10 cellular contexts compared by ENCODE assay signal in the genomic region with DNA sequence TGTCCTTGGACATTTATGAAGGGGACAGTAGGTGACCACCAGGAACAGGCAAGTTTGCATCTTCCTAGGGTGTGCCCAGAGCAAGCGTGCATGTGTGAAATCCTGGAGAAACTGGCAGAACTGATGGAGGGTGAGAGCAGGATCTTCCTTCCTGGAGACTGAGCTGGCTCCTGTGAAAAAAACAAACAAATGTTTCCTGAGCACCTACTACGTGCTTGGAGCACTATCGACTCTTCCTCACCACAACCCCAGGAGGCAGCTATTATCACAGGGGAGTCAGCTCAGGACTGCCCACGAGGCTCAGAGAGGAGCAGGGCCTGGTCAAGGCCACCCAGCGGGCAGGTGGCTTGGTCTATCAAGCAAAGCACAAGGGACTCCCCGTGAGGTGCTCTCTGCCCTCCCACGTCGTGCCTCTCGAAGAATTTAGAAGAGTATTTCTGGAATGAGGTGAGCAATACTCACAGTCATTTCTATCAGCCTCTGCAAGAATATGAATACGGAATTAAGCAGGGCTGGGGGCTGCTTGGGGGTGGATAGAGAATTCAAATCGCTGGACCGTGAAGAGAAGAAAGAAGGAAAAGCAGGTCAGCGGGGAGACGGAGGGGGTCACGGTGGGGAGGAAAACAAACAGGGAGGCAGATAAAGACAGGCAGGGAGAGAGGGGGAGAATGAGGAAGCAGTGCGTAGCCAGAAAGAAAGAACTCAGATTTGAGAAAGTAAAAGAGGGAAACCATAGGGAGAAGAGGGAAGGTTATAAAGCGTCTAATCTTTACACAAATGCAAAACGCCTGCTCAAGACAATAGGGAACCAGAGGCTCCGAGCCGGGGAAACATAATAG. TPM values are rescaled to one million over a fixed set of nuclear protein-coding genes. Genes with fewer than 3 reads are reported as not detected.
A peak's percentile ranks its signal among the peaks of the same experiment; 100 is the strongest.
DNase-seq lines count a peak whose midpoint lies in the region; ATAC-seq and TF ChIP-seq lines count a peak whose summit lies in the region.
"Had no signal": no experiment of that assay in that cellular context is flagged by ENCODE, and none has a peak within 500 bp of the region (broad histone marks: within the 10 kb centered on the region; RNA-seq: fewer than 3 reads in every experiment).

No MANE protein-coding gene starts in this region.

- H3K27ac Mint-ChIP-seq in CD14-positive monocyte (no peak overlapping the region), mesothelial cell of epicardium (peak overlapping the region; percentile 95)
- H3K27ac Mint-ChIP-seq in activated T-helper 2 cell treated with anti-CD3 and anti-CD28 coated beads, Interferon-gamma antibody, Interleukin-2, Interleukin-4, amounts not matched to agents 10 μg/mL and 5 μg/mL and 100 μg/mL, durations not matched to agents 14 hours and 24 hours and 36 hours, result peak overlapping the region; percentile 1

- H3K9me3 Mint-ChIP-seq in CD14-positive monocyte, result no peaks in the 10 kb centered on the region
- no peaks in the 10 kb centered on the region for H3K9me3 Mint-ChIP-seq in activated T-helper 2 cell treated with anti-CD3 and anti-CD28 coated beads, Interferon-gamma antibody, Interleukin-2, Interleukin-4, amounts not matched to agents 10 μg/mL and 5 μg/mL and 100 μg/mL, durations not matched to agents 14 hours and 24 hours and 36 hours
- no peaks in the 10 kb centered on the region for H3K9me3 Mint-ChIP-seq in mesothelial cell of epicardium

- TF ChIP-seq CTCF in CD14-positive monocyte (IDR thresholded peaks at IDR 0.05) (no peak), mesothelial cell of epicardium (IDR thresholded peaks at IDR 0.05; ENCODE audit: unreplicated experiment) (no peak)

- no peaks in the 10 kb centered on the region; the same call in 1 of the 2 replicates for H3K27me3 ChIP-seq in H7 (ENCODE audit: control insufficient read depth, insufficient read depth, low read length)

- no peaks in the 10 kb centered on the region for H3K36me3 Mint-ChIP-seq in CD14-positive monocyte
- no peaks in the 10 kb centered on the region for H3K36me3 Mint-ChIP-seq in activated T-helper 2 cell treated with anti-CD3 and anti-CD28 coated beads, Interferon-gamma antibody, Interleukin-2, Interleukin-4, amounts not matched to agents 10 μg/mL and 5 μg/mL and 100 μg/mL, durations not matched to agents 14 hours and 24 hours and 36 hours (ENCODE audit: low read depth)
- H3K36me3 Mint-ChIP-seq in mesothelial cell of epicardium, result no peaks in the 10 kb centered on the region

- ATAC-seq in HG02623 (IDR thresholded peaks at IDR 0.05; ENCODE audit: unreplicated experiment) (no peak), GM21423 (IDR thresholded peaks at IDR 0.05; ENCODE audit: unreplicated experiment) (no peak), HG02970 (IDR thresholded peaks at IDR 0.05; ENCODE audit: low FRiP score, unreplicated experiment) (no peak)

- peaks cover 12% of the 10 kb centered on the region for H3K4me1 Mint-ChIP-seq in CD14-positive monocyte
- H3K4me1 Mint-ChIP-seq in activated T-helper 2 cell treated with anti-CD3 and anti-CD28 coated beads, Interferon-gamma antibody, Interleukin-2, Interleukin-4, amounts not matched to agents 10 μg/mL and 5 μg/mL and 100 μg/mL, durations not matched to agents 14 hours and 24 hours and 36 hours (ENCODE audit: low read depth), result peaks cover 14% of the 10 kb centered on the region
- peaks cover 77% of the 10 kb centered on the region for H3K4me1 Mint-ChIP-seq in mesothelial cell of epicardium

- H3K36me3 ChIP-seq in H7 (replicated peaks; ENCODE audit: control insufficient read depth, insufficient read depth, low read length), result no peaks in the 10 kb centered on the region

- no peak for DNase-seq in CD14-positive monocyte (ENCODE audit: low spot score)
- peak; percentile 79 for DNase-seq in H7
- DNase-seq in activated T-helper 2 cell treated with anti-CD3 and anti-CD28 coated beads, Interferon-gamma antibody, Interleukin-2, Interleukin-4, amounts not matched to agents 10 μg/mL and 5 μg/mL and 100 μg/mL, durations not matched to agents 14 hours and 24 hours and 36 hours (ENCODE audit: low spot score), result no peak
- DNase-seq in mesothelial cell of epicardium (ENCODE audit: low spot score in 2 of 2, unreplicated experiment in 2 of 2), result no peak
- no peak for DNase-seq in HT-29 (ENCODE audit: low spot score)
- DNase-seq: naive B cell, NCI-H510A had no signal

- peak overlapping the region; percentile 34 to 72 for H3K4me3 Mint-ChIP-seq in CD14-positive monocyte
- H3K4me3 Mint-ChIP-seq in activated T-helper 2 cell treated with anti-CD3 and anti-CD28 coated beads, Interferon-gamma antibody, Interleukin-2, Interleukin-4, amounts not matched to agents 10 μg/mL and 5 μg/mL and 100 μg/mL, durations not matched to agents 14 hours and 24 hours and 36 hours (ENCODE audit: low read depth), result no peak overlapping the region
- peak overlapping the region; percentile 53 for H3K4me3 Mint-ChIP-seq in mesothelial cell of epicardium

- H3K4me3 ChIP-seq in H7 (ENCODE audit: insufficient read depth, low read depth, low read length), result no peak overlapping the region

- intact Hi-C loops in CD14-positive monocyte (cut with micrococcal nuclease), result no loop called here
- intact Hi-C loops in activated T-helper 2 cell treated with anti-CD3 and anti-CD28 coated beads, Interferon-gamma antibody, Interleukin-2, Interleukin-4, amounts not matched to agents 10 μg/mL and 5 μg/mL and 100 μg/mL, durations not matched to agents 14 hours and 24 hours and 36 hours (cut with micrococcal nuclease), result no loop called here

- H3K27me3 Mint-ChIP-seq in CD14-positive monocyte (ENCODE audit: low read depth in 3 of 3), result peaks cover 21 to 35% (median 31%) of the 10 kb centered on the region in 3 donors
- peaks cover 7% of the 10 kb centered on the region for H3K27me3 Mint-ChIP-seq in activated T-helper 2 cell treated with anti-CD3 and anti-CD28 coated beads, Interferon-gamma antibody, Interleukin-2, Interleukin-4, amounts not matched to agents 10 μg/mL and 5 μg/mL and 100 μg/mL, durations not matched to agents 14 hours and 24 hours and 36 hours (ENCODE audit: low read depth)
- no peaks in the 10 kb centered on the region for H3K27me3 Mint-ChIP-seq in mesothelial cell of epicardium (ENCODE audit: low read depth)

RNA-seq across cellular contexts. Expression of gene EDN2, which starts 1.8 kb away (rescaled TPM):
- polyA plus RNA-seq in CD14-positive monocyte, result not detected
- total RNA-seq in H7 (2014; rRNA removed; shearing (Covaris generic)), result 0.55 and 0.81 TPM in 2 replicates
- total RNA-seq in activated T-helper 2 cell treated with anti-CD3 and anti-CD28 coated beads, Interferon-gamma antibody, Interleukin-2, Interleukin-4, amounts not matched to agents 10 μg/mL and 5 μg/mL and 100 μg/mL, durations not matched to agents 14 hours and 24 hours and 36 hours, result not detected in 2 replicates
- 2.7 to 4.1 TPM (median 3.5 TPM) in 3 replicates for total RNA-seq in mesothelial cell of epicardium
- 0.37 and 0.46 TPM in 2 replicates for total RNA-seq in HT-29 (2014; rRNA removed; shearing (Covaris generic))

Comparison
In these comparisons a context has a peak if more than half of its experiments do, and no peak if none do; other contexts are left out.
1. H3K27ac Mint-ChIP-seq: peak in activated T-helper 2 cell treated with anti-CD3 and anti-CD28 coated beads, Interferon-gamma antibody, Interleukin-2, Interleukin-4, amounts not matched to agents 10 μg/mL and 5 μg/mL and 100 μg/mL, durations not matched to agents 14 hours and 24 hours and 36 hours (single experiment) and mesothelial cell of epicardium (single experiment); none in CD14-positive monocyte (0 of 7).